Comparison of ENCODE assay signal across 1 cellular context in the genomic region with DNA sequence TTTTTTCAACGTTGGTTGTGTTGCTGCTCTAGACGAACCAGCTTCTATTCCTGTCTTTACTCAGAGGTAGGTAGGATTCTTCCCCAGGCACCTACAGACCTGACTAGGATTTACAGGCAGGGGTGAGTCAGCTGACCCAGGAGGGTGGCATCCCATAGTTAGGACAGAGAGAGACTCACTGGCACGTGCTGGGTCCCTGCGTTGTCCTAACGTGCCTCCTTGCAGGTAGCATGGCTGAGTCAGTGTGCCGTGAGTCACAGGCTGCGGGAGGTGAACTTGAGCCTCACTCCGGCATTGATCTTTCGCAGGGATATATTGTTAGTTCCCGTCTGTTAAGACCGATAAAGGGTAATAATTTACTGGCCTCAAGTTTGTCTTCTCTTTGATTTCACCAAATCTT.
TF ChIP-seq lines count a peak whose summit lies in the region.

No MANE protein-coding gene starts in this region.

TF ChIP-seq in SK-N-SH treated with all-trans-retinoic acid at 6 μM for 48 hours, 23 proteins besides CTCF, POLR2A, EP300 and RAD21 (continued from another document):
- TF ChIP-seq, protein P1, sequence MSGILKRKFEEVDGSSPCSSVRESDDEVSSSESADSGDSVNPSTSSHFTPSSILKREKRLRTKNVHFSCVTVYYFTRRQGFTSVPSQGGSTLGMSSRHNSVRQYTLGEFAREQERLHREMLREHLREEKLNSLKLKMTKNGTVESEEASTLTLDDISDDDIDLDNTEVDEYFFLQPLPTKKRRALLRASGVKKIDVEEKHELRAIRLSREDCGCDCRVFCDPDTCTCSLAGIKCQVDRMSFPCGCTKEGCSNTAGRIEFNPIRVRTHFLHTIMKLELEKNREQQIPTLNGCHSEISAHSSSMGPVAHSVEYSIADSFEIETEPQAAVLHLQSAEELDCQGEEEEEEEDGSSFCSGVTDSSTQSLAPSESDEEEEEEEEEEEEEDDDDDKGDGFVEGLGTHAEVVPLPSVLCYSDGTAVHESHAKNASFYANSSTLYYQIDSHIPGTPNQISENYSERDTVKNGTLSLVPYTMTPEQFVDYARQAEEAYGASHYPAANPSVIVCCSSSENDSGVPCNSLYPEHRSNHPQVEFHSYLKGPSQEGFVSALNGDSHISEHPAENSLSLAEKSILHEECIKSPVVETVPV (CRISPR knock-in tag; IDR thresholded peaks at IDR 0.05), result no peak
- TF ChIP-seq PPARA (CRISPR knock-in tag; IDR thresholded peaks at IDR 0.05; ENCODE audit: borderline replicate concordance), result no peak
- TF ChIP-seq, protein P2, sequence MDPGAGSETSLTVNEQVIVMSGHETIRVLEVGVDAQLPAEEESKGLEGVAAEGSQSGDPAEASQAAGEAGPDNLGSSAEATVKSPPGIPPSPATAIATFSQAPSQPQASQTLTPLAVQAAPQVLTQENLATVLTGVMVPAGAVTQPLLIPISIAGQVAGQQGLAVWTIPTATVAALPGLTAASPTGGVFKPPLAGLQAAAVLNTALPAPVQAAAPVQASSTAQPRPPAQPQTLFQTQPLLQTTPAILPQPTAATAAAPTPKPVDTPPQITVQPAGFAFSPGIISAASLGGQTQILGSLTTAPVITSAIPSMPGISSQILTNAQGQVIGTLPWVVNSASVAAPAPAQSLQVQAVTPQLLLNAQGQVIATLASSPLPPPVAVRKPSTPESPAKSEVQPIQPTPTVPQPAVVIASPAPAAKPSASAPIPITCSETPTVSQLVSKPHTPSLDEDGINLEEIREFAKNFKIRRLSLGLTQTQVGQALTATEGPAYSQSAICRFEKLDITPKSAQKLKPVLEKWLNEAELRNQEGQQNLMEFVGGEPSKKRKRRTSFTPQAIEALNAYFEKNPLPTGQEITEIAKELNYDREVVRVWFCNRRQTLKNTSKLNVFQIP (CRISPR knock-in tag; IDR thresholded peaks at IDR 0.05; ENCODE audit: borderline replicate concordance, low read depth), result no peak
- no peak for TF ChIP-seq OSR1 (CRISPR knock-in tag; IDR thresholded peaks at IDR 0.05)
- TF ChIP-seq ZNF8 (CRISPR knock-in tag; IDR thresholded peaks at IDR 0.05), result no peak
- TF ChIP-seq RARB (CRISPR knock-in tag; IDR thresholded peaks at IDR 0.05), result no peak
- TF ChIP-seq GLIS3 (CRISPR knock-in tag; IDR thresholded peaks at IDR 0.05), result no peak
